ENCODE assay signal across 1 cellular context in the genomic region with DNA sequence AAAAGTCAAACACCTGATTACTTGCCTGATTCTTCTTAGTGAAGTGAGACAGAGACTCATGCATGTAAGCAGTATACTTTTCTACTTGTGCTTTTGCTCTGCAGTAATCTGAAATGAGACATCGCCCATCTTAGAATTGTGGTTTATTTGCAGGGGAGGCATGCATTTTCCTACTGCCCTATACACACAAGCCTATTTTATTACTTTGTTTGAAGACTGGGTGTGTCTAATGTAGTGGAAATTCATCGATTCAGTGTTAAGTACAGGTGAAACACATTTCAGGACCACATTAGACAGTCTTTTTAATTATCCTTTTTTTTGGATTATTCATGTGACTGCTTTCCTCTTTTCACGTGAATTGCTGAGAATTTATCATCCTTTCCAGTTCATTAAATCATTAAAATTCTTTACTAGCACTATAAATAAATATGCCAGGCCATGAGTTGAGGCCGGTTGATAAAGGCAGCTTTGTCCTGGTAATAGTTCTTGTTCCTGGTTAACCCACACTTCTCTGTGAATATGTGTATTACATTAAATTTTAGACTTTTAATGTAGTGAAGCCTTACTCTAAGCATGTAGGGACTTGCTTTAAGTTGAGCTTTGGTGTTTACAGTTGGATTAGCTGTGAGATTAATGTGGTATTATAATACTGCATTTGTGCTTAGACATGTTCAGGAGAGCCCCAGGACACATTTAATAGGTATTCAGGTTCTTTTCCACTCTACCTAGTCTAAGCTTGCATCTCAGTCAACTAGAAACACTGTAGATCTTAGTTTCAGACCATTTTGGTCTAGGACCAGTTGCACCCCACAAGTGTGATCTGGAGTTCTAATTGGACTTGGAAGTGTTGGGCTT.
TF ChIP-seq lines count a peak whose summit lies in the region.

No MANE protein-coding gene starts in this region.

TF ChIP-seq in IMR-90, 13 proteins besides CTCF, POLR2A, EP300 and RAD21 (continued from another document):
- TF ChIP-seq, protein P1, sequence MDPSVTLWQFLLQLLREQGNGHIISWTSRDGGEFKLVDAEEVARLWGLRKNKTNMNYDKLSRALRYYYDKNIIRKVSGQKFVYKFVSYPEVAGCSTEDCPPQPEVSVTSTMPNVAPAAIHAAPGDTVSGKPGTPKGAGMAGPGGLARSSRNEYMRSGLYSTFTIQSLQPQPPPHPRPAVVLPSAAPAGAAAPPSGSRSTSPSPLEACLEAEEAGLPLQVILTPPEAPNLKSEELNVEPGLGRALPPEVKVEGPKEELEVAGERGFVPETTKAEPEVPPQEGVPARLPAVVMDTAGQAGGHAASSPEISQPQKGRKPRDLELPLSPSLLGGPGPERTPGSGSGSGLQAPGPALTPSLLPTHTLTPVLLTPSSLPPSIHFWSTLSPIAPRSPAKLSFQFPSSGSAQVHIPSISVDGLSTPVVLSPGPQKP (IDR thresholded peaks at IDR 0.05; ENCODE audit: borderline replicate concordance, low read depth, low read length) = no peak
- TF ChIP-seq MXI1 (IDR thresholded peaks at IDR 0.05; ENCODE audit: borderline replicate concordance, low read depth, low read length) (no peak), FOS (IDR thresholded peaks at IDR 0.05; ENCODE audit: low read depth, low read length) (no peak), RCOR1 (IDR thresholded peaks at IDR 0.05; ENCODE audit: insufficient replicate concordance, low read length) (no peak), CHD1 (IDR thresholded peaks at IDR 0.05; ENCODE audit: low read depth, low read length) (no peak), MAZ (IDR thresholded peaks at IDR 0.05; ENCODE audit: borderline replicate concordance, low read depth, low read length) (no peak)
